ENCODE assay signal across 21 cellular contexts in genomic region chr15:76991048-76991447, GRCh38. TPM values are rescaled to one million over a fixed set of nuclear protein-coding genes. Genes with fewer than 3 reads are reported as not detected.
DNase-seq lines count a peak whose midpoint lies in the region; ATAC-seq lines count a peak whose summit lies in the region.
"Had no signal": no experiment of that assay in that cellular context is flagged by ENCODE, and none has a peak within 500 bp of the region (broad histone marks: within the 10 kb centered on the region; RNA-seq: fewer than 3 reads in every experiment).

No MANE protein-coding gene starts in this region.

- peaks cover 23% of the 10 kb centered on the region for H3K4me1 Mint-ChIP-seq in activated T-helper 17 cell treated with anti-CD3 and anti-CD28 coated beads, Interleukin-2, amount 50 U/mL, for 72 hours

- H3K27me3 Mint-ChIP-seq in activated T-helper 17 cell treated with anti-CD3 and anti-CD28 coated beads, Interleukin-2, amount 50 U/mL, for 72 hours, result no peaks in the 10 kb centered on the region
- H3K27me3 Mint-ChIP-seq: activated naive CD4-positive, alpha-beta T cell treated with anti-CD3 and anti-CD28 coated beads, Interleukin-2, amount 10 ng/mL, durations not matched to agents 7 days and 5 days; naive B cell had no signal

- peak overlapping the region; percentile 98 for H3K27ac Mint-ChIP-seq in activated T-helper 17 cell treated with anti-CD3 and anti-CD28 coated beads, Interleukin-2, amount 50 U/mL, for 72 hours
- H3K27ac Mint-ChIP-seq: activated naive CD4-positive, alpha-beta T cell treated with anti-CD3 and anti-CD28 coated beads, Interleukin-2, amount 10 ng/mL, durations not matched to agents 7 days and 5 days had no signal

- H3K36me3 Mint-ChIP-seq in activated T-helper 17 cell treated with anti-CD3 and anti-CD28 coated beads, Interleukin-2, amount 50 U/mL, for 72 hours (ENCODE audit: low read depth), result peaks cover 17% of the 10 kb centered on the region
- H3K36me3 Mint-ChIP-seq: naive B cell had no signal

- DNase-seq in CD1c-positive myeloid dendritic cell (ENCODE audit: extremely low spot score), result peak; percentile 78
- peak; percentile 26 for DNase-seq in MV-4-11 (lab: John Stamatoyannopoulos, UW)
- peak; percentile 54 for DNase-seq in sciatic nerve (ENCODE audit: low spot score)
- DNase-seq in DMS153 (lab: John Stamatoyannopoulos, UW), result no peak
- DNase-seq in HK-2 (ENCODE audit: unreplicated experiment), result no peak
- DNase-seq in AG20443 (ENCODE audit: low spot score), result no peak
- DNase-seq: activated CD4-positive, alpha-beta T cell treated with anti-CD3 and anti-CD28 coated beads for 48 hours; Caco-2; effector memory CD4-positive, alpha-beta T cell; esophagus squamous epithelium; mesenchymal stem cell; naive B cell; NCI-H1436 treated with DMSO at 0.1 percent for 48 hours; NCI-H2171 treated with DMSO at 0.1 percent for 48 hours; NCI-H526 treated with DMSO at 0.1 percent for 48 hours; stimulated activated naive CD8-positive, alpha-beta T cell treated with anti-CD3 and anti-CD28 coated beads, Interleukin-15, Interleukin-2, amounts not matched to agents 100 U/mL and 50 U/mL, for 24 hours; SW 1271 had no signal

- ATAC-seq in activated T-helper 17 cell treated with anti-CD3 and anti-CD28 coated beads, Interleukin-2, amount 50 U/mL, for 72 hours (replicated peaks), result no peak
- no peak for ATAC-seq in sciatic nerve
- ATAC-seq: gastroesophageal sphincter; stimulated activated naive CD8-positive, alpha-beta T cell treated with anti-CD3 and anti-CD28 coated beads, Interleukin-15, Interleukin-2, amounts not matched to agents 100 U/mL and 50 U/mL, for 24 hours had no signal

- no peaks in the 10 kb centered on the region for H3K9me3 Mint-ChIP-seq in activated T-helper 17 cell treated with anti-CD3 and anti-CD28 coated beads, Interleukin-2, amount 50 U/mL, for 72 hours
- H3K9me3 Mint-ChIP-seq: activated naive CD4-positive, alpha-beta T cell treated with anti-CD3 and anti-CD28 coated beads, Interleukin-2, amount 10 ng/mL, durations not matched to agents 7 days and 5 days; naive B cell had no signal

- intact Hi-C loops in sciatic nerve (cut with DNase I), result no loop called here

- no peak overlapping the region for H3K4me3 Mint-ChIP-seq in activated T-helper 17 cell treated with anti-CD3 and anti-CD28 coated beads, Interleukin-2, amount 50 U/mL, for 72 hours
- H3K4me3 Mint-ChIP-seq: activated naive CD4-positive, alpha-beta T cell treated with anti-CD3 and anti-CD28 coated beads, Interleukin-2, amount 10 ng/mL, durations not matched to agents 7 days and 5 days had no signal

RNA-seq across cellular contexts. Expression of gene PSTPIP1, which starts 3.9 kb away (rescaled TPM):
- 100 to 1,000 TPM; 125 to 137 TPM for total RNA-seq in activated T-helper 17 cell treated with anti-CD3 and anti-CD28 coated beads, Interleukin-2, amount 50 U/mL, for 72 hours
- total RNA-seq in sciatic nerve, result 17.7 TPM
- total RNA-seq: astrocyte, Caco-2 had no signal

RNA-seq across cellular contexts. Expression of gene RCN2, which starts 59.5 kb away (rescaled TPM):
- total RNA-seq in activated T-helper 17 cell treated with anti-CD3 and anti-CD28 coated beads, Interleukin-2, amount 50 U/mL, for 72 hours, result 10 to 100 TPM; 18.1 to 27.5 TPM
- total RNA-seq in sciatic nerve, result 38.3 TPM

Comparison
In these comparisons a context has a peak if more than half of its experiments do, and no peak if none do; other contexts are left out.
1. DNase-seq: peak in CD1c-positive myeloid dendritic cell (single experiment), MV-4-11 (single experiment) and sciatic nerve (single experiment); none in DMS153 (single experiment), HK-2 (single experiment) and AG20443 (single experiment).